ENCODE assay signal across 18 cellular contexts in genomic region chr9:95731876-95732275, GRCh38.
DNase-seq lines count a peak whose midpoint lies in the region; ATAC-seq and TF ChIP-seq lines count a peak whose summit lies in the region.
"Had no signal": no experiment of that assay in that cellular context is flagged by ENCODE, and none has a peak within 500 bp of the region (broad histone marks: within the 10 kb centered on the region; RNA-seq: fewer than 3 reads in every experiment).

No MANE protein-coding gene starts in this region.

- ATAC-seq in stimulated activated naive CD8-positive, alpha-beta T cell treated with anti-CD3 and anti-CD28 coated beads, Interleukin-15, Interleukin-2, amounts not matched to agents 100 U/mL and 50 U/mL, for 24 hours, result no peak
- no peak for ATAC-seq in GM19452 (IDR thresholded peaks at IDR 0.05; ENCODE audit: unreplicated experiment)
- ATAC-seq: GM12878 had no signal

- H3K4me1 ChIP-seq in colonic mucosa (peaks cover 15% of the 10 kb centered on the region), transverse colon (peaks cover 0 to 31% (median 18%) of the 10 kb centered on the region in 4 donors)

- TF ChIP-seq EP300 in transverse colon (IDR thresholded peaks at IDR 0.05; ENCODE audit: low read depth), result no peak

- no peak overlapping the region for H3K4me3 ChIP-seq in colonic mucosa
- H3K4me3 ChIP-seq in transverse colon, result no peak overlapping the region
- H3K4me3 ChIP-seq: GM12878 had no signal

- H3K27me3 ChIP-seq in colonic mucosa (no peaks in the 10 kb centered on the region), transverse colon (no peaks in the 10 kb centered on the region)
- H3K27me3 ChIP-seq: BE2C had no signal

- intact Hi-C loops in colonic mucosa (cut with DNase I), result no loop called here
- intact Hi-C loops in transverse colon (cut with DNase I; ENCODE audit: low total_unique reads), result no loop called here

- no peaks in the 10 kb centered on the region for H3K36me3 Mint-ChIP-seq in stimulated activated naive CD8-positive, alpha-beta T cell treated with anti-CD3 and anti-CD28 coated beads, Interleukin-15, Interleukin-2, amounts not matched to agents 100 ng/mL and 50 ng/mL, for 24 hours (ENCODE audit: low read depth)
- H3K36me3 Mint-ChIP-seq: CD4-positive, CD25-positive, alpha-beta regulatory T cell had no signal

- H3K36me3 ChIP-seq in colonic mucosa (no peaks in the 10 kb centered on the region), transverse colon (no peaks in the 10 kb centered on the region)
- H3K36me3 ChIP-seq: BE2C had no signal

- no peak for TF ChIP-seq POLR2A in transverse colon (IDR thresholded peaks at IDR 0.05)

- H3K27ac Mint-ChIP-seq in stimulated activated naive CD8-positive, alpha-beta T cell treated with anti-CD3 and anti-CD28 coated beads, Interleukin-15, Interleukin-2, amounts not matched to agents 100 ng/mL and 50 ng/mL, for 24 hours, result peak overlapping the region; percentile 26
- H3K27ac Mint-ChIP-seq: CD4-positive, CD25-positive, alpha-beta regulatory T cell; CD8-positive, alpha-beta memory T cell; H9 had no signal

- H3K4me1 Mint-ChIP-seq in stimulated activated naive CD8-positive, alpha-beta T cell treated with anti-CD3 and anti-CD28 coated beads, Interleukin-15, Interleukin-2, amounts not matched to agents 100 ng/mL and 50 ng/mL, for 24 hours (ENCODE audit: low read depth), result peaks cover 43% of the 10 kb centered on the region

- peaks cover 24% of the 10 kb centered on the region for H3K27me3 Mint-ChIP-seq in stimulated activated naive CD8-positive, alpha-beta T cell treated with anti-CD3 and anti-CD28 coated beads, Interleukin-15, Interleukin-2, amounts not matched to agents 100 ng/mL and 50 ng/mL, for 24 hours

- no peak overlapping the region for H3K4me3 Mint-ChIP-seq in stimulated activated naive CD8-positive, alpha-beta T cell treated with anti-CD3 and anti-CD28 coated beads, Interleukin-15, Interleukin-2, amounts not matched to agents 100 ng/mL and 50 ng/mL, for 24 hours
- H3K4me3 Mint-ChIP-seq: CD4-positive, CD25-positive, alpha-beta regulatory T cell; CD8-positive, alpha-beta memory T cell; H9 had no signal

- in situ Hi-C loops in transverse colon (cut with MboI; ENCODE audit: low pct_ligation_motif_present in 1 of 4, low pct_unique_long_range_greater_than_20kb in 1 of 4, low sequenced_read_pairs in 3 of 4), result loop anchor here in 1 of 4 donors (25.0 kb wide), 1 partner anchor 480 kb away; no protein-coding TSS in a partner anchor

- H3K27ac ChIP-seq in colonic mucosa, result peak overlapping the region; percentile 44
- peak overlapping the region; percentile 7 to 69 (median 54) for H3K27ac ChIP-seq in transverse colon

- H3K9ac ChIP-seq in colonic mucosa (ENCODE audit: low read depth in 2 of 2, low read length in 2 of 2), result no peak overlapping the region

- WGBS in transverse colon (ENCODE audit: low coverage in 1 of 2), 2 donors, result 77% methylated on average over 3 of the region's 3 CpGs; no CpG with 5 or more reads in 1 of the 2 donors

- H3K9me3 ChIP-seq in colonic mucosa (no peaks in the 10 kb centered on the region), transverse colon (no peaks in the 10 kb centered on the region)
- H3K9me3 ChIP-seq: BE2C had no signal

- TF ChIP-seq CTCF in colonic mucosa (IDR thresholded peaks at IDR 0.05) (no peak), transverse colon (IDR thresholded peaks at IDR 0.05) (no peak)

- H3K9me3 Mint-ChIP-seq in stimulated activated naive CD8-positive, alpha-beta T cell treated with anti-CD3 and anti-CD28 coated beads, Interleukin-15, Interleukin-2, amounts not matched to agents 100 ng/mL and 50 ng/mL, for 24 hours, result peaks cover 4% of the 10 kb centered on the region

- no peak for DNase-seq in stimulated activated naive CD8-positive, alpha-beta T cell treated with anti-CD3 and anti-CD28 coated beads, Interleukin-15, Interleukin-2, amounts not matched to agents 100 U/mL and 50 U/mL, for 24 hours
- DNase-seq in colonic mucosa (no peak), transverse colon (no peak)
- no peak for DNase-seq in activated effector memory CD4-positive, alpha-beta T cell treated with Interleukin-2 at 50 U/mL for 16 hours
- DNase-seq: ACHN; BE2C; C1 segment of cervical spinal cord; CD4-positive, CD25-positive, alpha-beta regulatory T cell; CD8-positive, alpha-beta memory T cell; COR-L47; DMS 273 treated with DMSO at 0.1 percent for 48 hours; DMS53; DND-41; EL; H9 had no signal
